Comparison of ENCODE assay signal across 8 cellular contexts in the genomic region with DNA sequence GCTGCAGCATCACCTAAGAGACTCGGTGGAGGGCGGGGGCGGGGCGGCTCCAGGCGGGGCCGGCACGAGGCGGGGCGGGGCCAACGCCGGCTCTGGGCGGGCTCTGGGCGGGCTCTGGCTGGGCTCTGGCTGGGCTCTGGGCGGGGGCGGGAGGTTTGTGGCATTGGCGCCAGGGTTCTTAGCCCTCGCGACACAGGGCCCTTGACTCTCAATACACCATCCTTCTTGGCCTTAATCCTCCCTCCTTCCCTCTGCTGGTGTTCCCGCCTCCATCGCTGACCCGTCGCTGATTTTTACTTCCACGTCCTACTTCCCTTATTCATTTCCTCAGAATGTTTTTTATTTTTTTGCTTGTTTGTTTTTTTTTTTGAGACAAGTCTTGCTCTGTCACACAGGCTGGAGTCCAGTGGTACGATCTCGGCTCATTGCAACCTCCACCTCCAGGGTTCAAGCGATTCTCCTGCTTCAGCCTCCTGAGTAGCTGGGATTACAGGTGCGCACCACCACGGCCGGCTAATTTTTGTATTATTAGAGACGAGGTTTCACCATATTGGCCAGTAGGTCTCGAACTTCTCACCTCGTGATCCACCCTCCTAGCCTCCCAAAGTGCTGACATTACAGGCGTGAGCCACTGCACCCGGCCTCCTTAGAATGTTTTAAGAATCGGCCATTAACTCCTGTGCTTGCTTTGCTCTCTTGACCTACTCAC. TPM values are rescaled to one million over a fixed set of nuclear protein-coding genes. Genes with fewer than 3 reads are reported as not detected.
A peak's percentile ranks its signal among the peaks of the same experiment; 100 is the strongest.
DNase-seq lines count a peak whose midpoint lies in the region; ATAC-seq and TF ChIP-seq lines count a peak whose summit lies in the region.

A gene with protein sequence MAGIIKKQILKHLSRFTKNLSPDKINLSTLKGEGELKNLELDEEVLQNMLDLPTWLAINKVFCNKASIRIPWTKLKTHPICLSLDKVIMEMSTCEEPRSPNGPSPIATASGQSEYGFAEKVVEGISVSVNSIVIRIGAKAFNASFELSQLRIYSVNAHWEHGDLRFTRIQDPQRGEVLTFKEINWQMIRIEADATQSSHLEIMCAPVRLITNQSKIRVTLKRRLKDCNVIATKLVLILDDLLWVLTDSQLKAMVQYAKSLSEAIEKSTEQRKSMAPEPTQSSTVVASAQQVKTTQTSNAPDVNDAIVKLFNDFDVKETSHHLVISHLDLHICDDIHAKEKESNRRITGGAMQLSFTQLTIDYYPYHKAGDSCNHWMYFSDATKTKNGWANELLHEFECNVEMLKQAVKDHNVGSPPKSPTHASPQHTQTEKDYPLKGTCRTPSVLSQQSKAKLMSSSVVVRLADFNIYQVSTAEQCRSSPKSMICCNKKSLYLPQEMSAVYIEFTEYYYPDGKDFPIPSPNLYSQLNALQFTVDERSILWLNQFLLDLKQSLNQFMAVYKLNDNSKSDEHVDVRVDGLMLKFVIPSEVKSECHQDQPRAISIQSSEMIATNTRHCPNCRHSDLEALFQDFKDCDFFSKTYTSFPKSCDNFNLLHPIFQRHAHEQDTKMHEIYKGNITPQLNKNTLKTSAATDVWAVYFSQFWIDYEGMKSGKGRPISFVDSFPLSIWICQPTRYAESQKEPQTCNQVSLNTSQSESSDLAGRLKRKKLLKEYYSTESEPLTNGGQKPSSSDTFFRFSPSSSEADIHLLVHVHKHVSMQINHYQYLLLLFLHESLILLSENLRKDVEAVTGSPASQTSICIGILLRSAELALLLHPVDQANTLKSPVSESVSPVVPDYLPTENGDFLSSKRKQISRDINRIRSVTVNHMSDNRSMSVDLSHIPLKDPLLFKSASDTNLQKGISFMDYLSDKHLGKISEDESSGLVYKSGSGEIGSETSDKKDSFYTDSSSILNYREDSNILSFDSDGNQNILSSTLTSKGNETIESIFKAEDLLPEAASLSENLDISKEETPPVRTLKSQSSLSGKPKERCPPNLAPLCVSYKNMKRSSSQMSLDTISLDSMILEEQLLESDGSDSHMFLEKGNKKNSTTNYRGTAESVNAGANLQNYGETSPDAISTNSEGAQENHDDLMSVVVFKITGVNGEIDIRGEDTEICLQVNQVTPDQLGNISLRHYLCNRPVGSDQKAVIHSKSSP (N-terminal part only) (minus strand): TSS at position 24 of the 709 bp plus-strand sequence. CDS start 239 bp downstream, outside the sequence.

- no peak for TF ChIP-seq CTCF in NB4 (IDR thresholded peaks at IDR 0.05; ENCODE audit: low read depth, low read length)

- DNase-seq in GM04504 (ENCODE audit: low read depth) (peak; percentile 51), NB4 (ENCODE audit: low read depth) (peak; percentile 96), germinal center (ENCODE audit: low spot score) (peak; percentile 85), occipital lobe (lab: John Stamatoyannopoulos, UW) (peak; percentile 89), superior temporal gyrus (ENCODE audit: extremely low spot score) (peak; percentile 75)
- DNase-seq in activated naive CD4-positive, alpha-beta T cell treated with anti-CD3 and anti-CD28 coated beads, Interleukin-2, amount 10 ng/mL, durations not matched to agents 7 days and 5 days, result peak; percentile 92

- no peaks in the 10 kb centered on the region for H3K9me3 Mint-ChIP-seq in activated naive CD4-positive, alpha-beta T cell treated with anti-CD3 and anti-CD28 coated beads, Interleukin-2, amount 10 ng/mL, durations not matched to agents 7 days and 5 days

- peaks cover 1% of the 10 kb centered on the region for H3K36me3 Mint-ChIP-seq in activated naive CD4-positive, alpha-beta T cell treated with anti-CD3 and anti-CD28 coated beads, Interleukin-2, amount 10 ng/mL, durations not matched to agents 7 days and 5 days

- peak; percentile 71 for ATAC-seq in HG02571 (IDR thresholded peaks at IDR 0.05; ENCODE audit: unreplicated experiment)
- ATAC-seq in SK-N-SH treated with all-trans-retinoic acid at 6 μM for 48 hours, result peak; percentile 93

- TF ChIP-seq POLR2A in NB4 (IDR thresholded peaks at IDR 0.05; ENCODE audit: extremely low read depth, insufficient read length), result no peak

- CTCF ChIA-PET in activated naive CD4-positive, alpha-beta T cell treated with anti-CD3 and anti-CD28 coated beads, Interleukin-2, amount 10 ng/mL, durations not matched to agents 7 days and 5 days (lab: Charles Lee), result no interaction called here

- peak within 1 kb of the TSS; percentile 96 for H3K27ac Mint-ChIP-seq in activated naive CD4-positive, alpha-beta T cell treated with anti-CD3 and anti-CD28 coated beads, Interleukin-2, amount 10 ng/mL, durations not matched to agents 7 days and 5 days

- H3K4me3 ChIP-seq in NB4 (ENCODE audit: low read depth, low read length), result peak within 1 kb of the TSS; percentile 85

- H3K4me3 Mint-ChIP-seq in activated naive CD4-positive, alpha-beta T cell treated with anti-CD3 and anti-CD28 coated beads, Interleukin-2, amount 10 ng/mL, durations not matched to agents 7 days and 5 days, result peak within 1 kb of the TSS; percentile 96

- no peaks in the 10 kb centered on the region for H3K27me3 Mint-ChIP-seq in activated naive CD4-positive, alpha-beta T cell treated with anti-CD3 and anti-CD28 coated beads, Interleukin-2, amount 10 ng/mL, durations not matched to agents 7 days and 5 days

- peaks cover 39% of the 10 kb centered on the region for H3K4me1 Mint-ChIP-seq in activated naive CD4-positive, alpha-beta T cell treated with anti-CD3 and anti-CD28 coated beads, Interleukin-2, amount 10 ng/mL, durations not matched to agents 7 days and 5 days

TF ChIP-seq in SK-N-SH treated with all-trans-retinoic acid at 6 μM for 48 hours, 23 proteins besides CTCF, POLR2A, EP300 and RAD21:
- TF ChIP-seq ZNF70 (CRISPR knock-in tag; IDR thresholded peaks at IDR 0.05) (no peak), CSDC2 (CRISPR knock-in tag; IDR thresholded peaks at IDR 0.05) (no peak), ZNF8 (CRISPR knock-in tag; IDR thresholded peaks at IDR 0.05) (no peak), ESRRG (CRISPR knock-in tag; IDR thresholded peaks at IDR 0.05) (no peak), OSR1 (CRISPR knock-in tag; IDR thresholded peaks at IDR 0.05) (no peak), ZFP30 (CRISPR knock-in tag; IDR thresholded peaks at IDR 0.05) (no peak), TOX (CRISPR knock-in tag; IDR thresholded peaks at IDR 0.05; ENCODE audit: borderline replicate concordance) (no peak), ZNF565 (CRISPR knock-in tag; conservative IDR thresholded peaks at IDR 0.05; ENCODE audit: low read depth) (no peak), ISL1 (CRISPR knock-in tag; IDR thresholded peaks at IDR 0.05) (no peak), CREB5 (CRISPR knock-in tag; IDR thresholded peaks at IDR 0.05; ENCODE audit: low read depth) (no peak), BACH2 (CRISPR knock-in tag; IDR thresholded peaks at IDR 0.05; ENCODE audit: borderline replicate concordance) (no peak)
- TF ChIP-seq, protein P1, sequence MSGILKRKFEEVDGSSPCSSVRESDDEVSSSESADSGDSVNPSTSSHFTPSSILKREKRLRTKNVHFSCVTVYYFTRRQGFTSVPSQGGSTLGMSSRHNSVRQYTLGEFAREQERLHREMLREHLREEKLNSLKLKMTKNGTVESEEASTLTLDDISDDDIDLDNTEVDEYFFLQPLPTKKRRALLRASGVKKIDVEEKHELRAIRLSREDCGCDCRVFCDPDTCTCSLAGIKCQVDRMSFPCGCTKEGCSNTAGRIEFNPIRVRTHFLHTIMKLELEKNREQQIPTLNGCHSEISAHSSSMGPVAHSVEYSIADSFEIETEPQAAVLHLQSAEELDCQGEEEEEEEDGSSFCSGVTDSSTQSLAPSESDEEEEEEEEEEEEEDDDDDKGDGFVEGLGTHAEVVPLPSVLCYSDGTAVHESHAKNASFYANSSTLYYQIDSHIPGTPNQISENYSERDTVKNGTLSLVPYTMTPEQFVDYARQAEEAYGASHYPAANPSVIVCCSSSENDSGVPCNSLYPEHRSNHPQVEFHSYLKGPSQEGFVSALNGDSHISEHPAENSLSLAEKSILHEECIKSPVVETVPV (CRISPR knock-in tag; IDR thresholded peaks at IDR 0.05), result no peak
TF ChIP-seq in SK-N-SH treated with all-trans-retinoic acid at 6 μM for 48 hours: peak in this region for 0.

RNA-seq across cellular contexts. Expression of the gene that starts here (rescaled TPM):
- 99.2 TPM for total RNA-seq in occipital lobe

Comparison
In these comparisons a context has a peak if more than half of its experiments do, and no peak if none do; other contexts are left out.
1. Peak in every context shown above with its lines: DNase-seq, ATAC-seq and H3K4me3 ChIP-seq.